In genomic region chr14:76613616-76614015, GRCh38 we compare ENCODE assay signal across 22 cellular contexts.
"Had no signal": no experiment of that assay in that cellular context is flagged by ENCODE, and none has a peak within 500 bp of the region (broad histone marks: within the 10 kb centered on the region; RNA-seq: fewer than 3 reads in every experiment).

No MANE protein-coding gene starts in this region.

- H3K4me3 ChIP-seq: hepatocyte, left lung, lower lobe of right lung, mucosa of descending colon, ovary, right atrium auricular region, right lobe of liver, smooth muscle cell, tibial nerve had no signal

- ATAC-seq: left colon; left lung; lower lobe of right lung; mucosa of descending colon; naive thymus-derived CD4-positive, alpha-beta T cell; natural killer cell treated with Interleukin-12 subunit alpha and Interleukin-12 subunit beta and Interleukin-15 and Interleukin-18, amount 100 ng/mL, for 72 hours; right lobe of liver; stimulated activated memory B cell treated with anti-CD40 and anti-IgM and Interleukin-4, amounts not matched to agents 10 μg/mL and 1 μg/mL and 100 μg/mL, for 72 hours; stimulated activated naive CD8-positive, alpha-beta T cell treated with anti-CD3 and anti-CD28 coated beads, Interleukin-15, amount 100 ng/mL, for 72 hours had no signal

- DNase-seq: kidney; left colon; left lung; lower lobe of right lung; midbrain; mucosa of descending colon; naive thymus-derived CD4-positive, alpha-beta T cell; ovary; right lobe of liver; stimulated activated CD4-positive, alpha-beta T cell treated with anti-CD3 and anti-CD28 coated beads, Interleukin-1b, Interleukin-23, amount 100 ng/mL, for 48 hours; stimulated activated CD4-positive, alpha-beta T cell treated with anti-CD3 and anti-CD28 coated beads, Interleukin-2, amount 100 ng/mL, for 48 hours; stimulated activated CD4-positive, alpha-beta T cell treated with anti-CD3 and anti-CD28 coated beads, Interleukin-4, amount 100 ng/mL, for 4 hours; stimulated activated CD8-positive, alpha-beta memory T cell treated with anti-CD3 and anti-CD28 coated beads, Interleukin-4, amount 100 ng/mL, for 48 hours; stimulated activated naive CD4-positive, alpha-beta T cell treated with Interleukin-2 at 50 U/mL for 16 hours; stimulated activated naive CD8-positive, alpha-beta T cell treated with anti-CD3 and anti-CD28 coated beads, Interleukin-15, amount 100 ng/mL, for 72 hours; substantia nigra had no signal

- H3K27ac ChIP-seq: hepatocyte, left lung, lower lobe of right lung, ovary, right atrium auricular region, right lobe of liver, tibial nerve had no signal
